Comparison of ENCODE assay signal across 33 cellular contexts in genomic region chr12:102685172-102685571, GRCh38.
"Had no signal": no experiment of that assay in that cellular context is flagged by ENCODE, and none has a peak within 500 bp of the region (broad histone marks: within the 10 kb centered on the region; RNA-seq: fewer than 3 reads in every experiment).

No MANE protein-coding gene starts in this region.

- ATAC-seq: activated naive CD8-positive, alpha-beta T cell treated with anti-CD3 and anti-CD28 coated beads, Interleukin-2, amount 50 U/mL, for 24 hours; body of pancreas; effector memory CD8-positive, alpha-beta T cell; T-helper 17 cell; WTC11 had no signal

- H3K27ac Mint-ChIP-seq: activated CD4-positive, alpha-beta memory T cell treated with anti-CD3 and anti-CD28 coated beads, Interleukin-2, amount 10 ng/mL, durations not matched to agents 7 days and 5 days; activated CD4-positive, alpha-beta T cell treated with anti-CD3 and anti-CD28 coated beads, Interleukin-2, amount 10 ng/mL, durations not matched to agents 7 days and 5 days; activated naive CD4-positive, alpha-beta T cell treated with anti-CD3 and anti-CD28 coated beads for 36 hours; activated naive CD4-positive, alpha-beta T cell treated with anti-CD3 and anti-CD28 coated beads, Interleukin-2, amount 50 U/mL, for 24 hours; activated naive CD8-positive, alpha-beta T cell treated with anti-CD3 and anti-CD28 coated beads for 36 hours; activated naive CD8-positive, alpha-beta T cell treated with anti-CD3 and anti-CD28 coated beads, Interleukin-2, amount 50 U/mL, for 24 hours; activated T-helper 1 cell treated with anti-CD3 and anti-CD28 coated beads, Interleukin-12 subunit alpha, Interleukin-12 subunit beta, Interleukin-2, Interleukin-4 antibody, amounts not matched to agents 30 ng/mL and 10 ng/mL and 1 ng/mL, durations not matched to agents 14 hours and 24 hours and 36 hours; activated T-helper 2 cell treated with anti-CD3 and anti-CD28 coated beads, Interferon-gamma antibody, Interleukin-2, Interleukin-4, amounts not matched to agents 10 μg/mL and 5 μg/mL and 100 μg/mL, durations not matched to agents 14 hours and 24 hours and 36 hours; effector memory CD8-positive, alpha-beta T cell; T-helper 17 cell; T-helper 2 cell treated with Interferon-gamma antibody and Interleukin-4, amounts not matched to agents 5 μg/mL and 100 μg/mL, for 36 hours; WTC11 had no signal

- H3K36me3 Mint-ChIP-seq: activated naive CD4-positive, alpha-beta T cell treated with anti-CD3 and anti-CD28 coated beads, Interleukin-2, amount 50 U/mL, for 24 hours; activated naive CD8-positive, alpha-beta T cell treated with anti-CD3 and anti-CD28 coated beads for 36 hours; WTC11 had no signal

- FAIRE-seq: colon, frontal cortex had no signal

- H3K9me3 Mint-ChIP-seq: activated CD4-positive, alpha-beta memory T cell treated with anti-CD3 and anti-CD28 coated beads, Interleukin-2, amount 10 ng/mL, durations not matched to agents 7 days and 5 days; activated CD4-positive, alpha-beta T cell treated with anti-CD3 and anti-CD28 coated beads, Interleukin-2, amount 10 ng/mL, durations not matched to agents 7 days and 5 days; activated naive CD4-positive, alpha-beta T cell treated with anti-CD3 and anti-CD28 coated beads for 36 hours; activated naive CD4-positive, alpha-beta T cell treated with anti-CD3 and anti-CD28 coated beads, Interleukin-2, amount 50 U/mL, for 24 hours; activated naive CD8-positive, alpha-beta T cell treated with anti-CD3 and anti-CD28 coated beads for 36 hours; activated naive CD8-positive, alpha-beta T cell treated with anti-CD3 and anti-CD28 coated beads, Interleukin-2, amount 50 U/mL, for 24 hours; activated T-helper 1 cell treated with anti-CD3 and anti-CD28 coated beads, Interleukin-12 subunit alpha, Interleukin-12 subunit beta, Interleukin-2, Interleukin-4 antibody, amounts not matched to agents 30 ng/mL and 10 ng/mL and 1 ng/mL, durations not matched to agents 14 hours and 24 hours and 36 hours; activated T-helper 2 cell treated with anti-CD3 and anti-CD28 coated beads, Interferon-gamma antibody, Interleukin-2, Interleukin-4, amounts not matched to agents 10 μg/mL and 5 μg/mL and 100 μg/mL, durations not matched to agents 14 hours and 24 hours and 36 hours; effector memory CD8-positive, alpha-beta T cell; T-helper 2 cell treated with Interferon-gamma antibody and Interleukin-4, amounts not matched to agents 5 μg/mL and 100 μg/mL, for 36 hours; WTC11 had no signal

- H3K27me3 ChIP-seq: adrenal gland, body of pancreas, esophagus muscularis mucosa had no signal

- H3K36me3 ChIP-seq: adrenal gland, esophagus muscularis mucosa had no signal

- H3K27ac ChIP-seq: adrenal gland, body of pancreas, esophagus muscularis mucosa, VCaP had no signal

- H3K4me3 ChIP-seq: adrenal gland, body of pancreas, esophagus muscularis mucosa had no signal

- H3K4me3 Mint-ChIP-seq: activated CD4-positive, alpha-beta memory T cell treated with anti-CD3 and anti-CD28 coated beads, Interleukin-2, amount 10 ng/mL, durations not matched to agents 7 days and 5 days; activated CD4-positive, alpha-beta T cell treated with anti-CD3 and anti-CD28 coated beads, Interleukin-2, amount 10 ng/mL, durations not matched to agents 7 days and 5 days; activated naive CD4-positive, alpha-beta T cell treated with anti-CD3 and anti-CD28 coated beads for 36 hours; activated naive CD4-positive, alpha-beta T cell treated with anti-CD3 and anti-CD28 coated beads, Interleukin-2, amount 50 U/mL, for 24 hours; activated naive CD8-positive, alpha-beta T cell treated with anti-CD3 and anti-CD28 coated beads for 36 hours; activated naive CD8-positive, alpha-beta T cell treated with anti-CD3 and anti-CD28 coated beads, Interleukin-2, amount 50 U/mL, for 24 hours; activated T-helper 1 cell treated with anti-CD3 and anti-CD28 coated beads, Interleukin-12 subunit alpha, Interleukin-12 subunit beta, Interleukin-2, Interleukin-4 antibody, amounts not matched to agents 30 ng/mL and 10 ng/mL and 1 ng/mL, durations not matched to agents 14 hours and 24 hours and 36 hours; effector memory CD8-positive, alpha-beta T cell; T-helper 17 cell; T-helper 2 cell treated with Interferon-gamma antibody and Interleukin-4, amounts not matched to agents 5 μg/mL and 100 μg/mL, for 36 hours; WTC11 had no signal

- H3K4me1 Mint-ChIP-seq: activated CD4-positive, alpha-beta memory T cell treated with anti-CD3 and anti-CD28 coated beads, Interleukin-2, amount 10 ng/mL, durations not matched to agents 7 days and 5 days; activated CD4-positive, alpha-beta T cell treated with anti-CD3 and anti-CD28 coated beads, Interleukin-2, amount 10 ng/mL, durations not matched to agents 7 days and 5 days; activated naive CD4-positive, alpha-beta T cell treated with anti-CD3 and anti-CD28 coated beads, Interleukin-2, amount 50 U/mL, for 24 hours; activated naive CD8-positive, alpha-beta T cell treated with anti-CD3 and anti-CD28 coated beads for 36 hours; activated naive CD8-positive, alpha-beta T cell treated with anti-CD3 and anti-CD28 coated beads, Interleukin-2, amount 50 U/mL, for 24 hours; T-helper 17 cell had no signal

- H3K27me3 Mint-ChIP-seq: activated CD4-positive, alpha-beta memory T cell treated with anti-CD3 and anti-CD28 coated beads, Interleukin-2, amount 10 ng/mL, durations not matched to agents 7 days and 5 days; activated naive CD4-positive, alpha-beta T cell treated with anti-CD3 and anti-CD28 coated beads, Interleukin-2, amount 50 U/mL, for 24 hours; effector memory CD8-positive, alpha-beta T cell; T-helper 17 cell had no signal

- H3K4me1 ChIP-seq: adrenal gland, body of pancreas, esophagus muscularis mucosa had no signal

- H3K9me3 ChIP-seq: adrenal gland, body of pancreas, esophagus muscularis mucosa had no signal

- DNase-seq: activated CD4-positive, alpha-beta memory T cell treated with anti-CD3 and anti-CD28 coated beads, Interleukin-2, amount 10 ng/mL, durations not matched to agents 7 days and 5 days; activated CD4-positive, alpha-beta T cell treated with anti-CD3 and anti-CD28 coated beads for 1 hour; activated CD4-positive, alpha-beta T cell treated with anti-CD3 and anti-CD28 coated beads for 4 hours; activated CD4-positive, alpha-beta T cell treated with anti-CD3 and anti-CD28 coated beads, Interleukin-2, amount 10 ng/mL, durations not matched to agents 7 days and 5 days; activated CD4-positive, alpha-beta T cell treated with anti-CD3 and anti-CD28 coated beads, Interleukin-2, amount 50 U/mL, for 4 hours; activated CD8-positive, alpha-beta memory T cell treated with anti-CD3 and anti-CD28 coated beads, Interleukin-2, amount 50 U/mL, for 48 hours; activated effector memory CD4-positive, alpha-beta T cell treated with anti-CD3 and anti-CD28 coated beads, Interleukin-2, amount 50 U/mL, for 16 hours; activated naive CD4-positive, alpha-beta T cell treated with anti-CD3 and anti-CD28 coated beads for 36 hours; activated naive CD8-positive, alpha-beta T cell treated with anti-CD3 and anti-CD28 coated beads for 36 hours; activated naive CD8-positive, alpha-beta T cell treated with anti-CD3 and anti-CD28 coated beads, Interleukin-2, amount 50 U/mL, for 24 hours; activated T-cell treated with anti-CD3 and anti-CD28 coated beads, Interleukin-2, amount 50 U/mL, for 48 hours; adrenal gland; amygdala; aorta; body of pancreas; caudate nucleus; cortex of kidney; dermis blood vessel endothelial cell; effector CD4-positive, alpha-beta T cell; effector memory CD8-positive, alpha-beta T cell; erythroblast; head of caudate nucleus; T-helper 1 cell; T-helper 17 cell had no signal
